Comparison of ENCODE assay signal across 8 cellular contexts in the genomic region with DNA sequence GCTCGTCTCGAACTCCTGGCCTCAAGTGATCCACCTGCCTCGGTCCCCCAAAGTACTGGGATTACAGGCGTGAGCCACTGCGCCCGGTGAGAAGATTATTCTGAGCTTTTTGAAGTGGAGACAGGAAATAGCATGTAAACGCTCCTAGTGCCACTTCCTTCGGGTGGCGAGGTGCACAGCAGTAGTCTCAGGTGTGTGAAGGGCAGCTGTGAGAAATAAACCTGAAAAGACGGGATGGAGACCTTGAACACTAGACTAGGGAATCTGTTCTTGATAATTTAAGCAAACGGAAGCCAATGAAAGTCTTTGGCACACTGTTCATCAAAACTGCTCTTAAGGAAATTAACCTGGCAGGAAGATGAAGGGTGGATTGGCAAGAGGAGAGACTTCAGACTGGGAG. TPM values are rescaled to one million over a fixed set of nuclear protein-coding genes. Genes with fewer than 3 reads are reported as not detected.
A peak's percentile ranks its signal among the peaks of the same experiment; 100 is the strongest.
DNase-seq lines count a peak whose midpoint lies in the region; ATAC-seq and TF ChIP-seq lines count a peak whose summit lies in the region.

No MANE protein-coding gene starts in this region.

- peak overlapping the region; percentile 41; the same call in 1 of the 2 replicates for H3K27ac ChIP-seq in MM.1S (ENCODE audit: low read length)
- peak overlapping the region; percentile 56 for H3K27ac ChIP-seq in naive thymus-derived CD4-positive, alpha-beta T cell (ENCODE audit: low read depth, low read length)

- no peaks in the 10 kb centered on the region for H3K79me2 ChIP-seq in MM.1S (ENCODE audit: low read length)

- H3K27me3 Mint-ChIP-seq in Caco-2 (ENCODE audit: insufficient read depth, unreplicated experiment) = peaks cover 13% of the 10 kb centered on the region
- peaks cover 16 to 61% (median 33%) of the 10 kb centered on the region in 5 donors for H3K27me3 Mint-ChIP-seq in naive thymus-derived CD4-positive, alpha-beta T cell

- DNase-seq in Caco-2 = no peak
- DNase-seq in MM.1S = peak; percentile 53
- DNase-seq in cardiac fibroblast (ENCODE audit: low read depth in 2 of 2) = no peak
- DNase-seq in naive thymus-derived CD4-positive, alpha-beta T cell = peak in 1 of 9 donors; percentile 11
- DNase-seq in NOMO-1 treated with dmso at 0.1 percent for 144 hours (lab: John Stamatoyannopoulos, UW; ENCODE audit: unreplicated experiment) = no peak
- DNase-seq in activated CD4-positive, CD25-positive, alpha-beta regulatory T cell treated with anti-CD3 and anti-CD28 coated beads, Interleukin-2, amount 50 U/mL, for 72 hours = no peak

- no peaks in the 10 kb centered on the region for H3K9me3 ChIP-seq in Caco-2
- no peaks in the 10 kb centered on the region for H3K9me3 ChIP-seq in MM.1S (replicated peaks; ENCODE audit: insufficient read depth, low read length)
- no peaks in the 10 kb centered on the region for H3K9me3 ChIP-seq in naive thymus-derived CD4-positive, alpha-beta T cell (ENCODE audit: control insufficient read depth in 2 of 3, low read length in 3 of 3)

- no peaks in the 10 kb centered on the region for H3K9me2 ChIP-seq in MM.1S (replicated peaks; ENCODE audit: insufficient read depth, low read length)

- peak overlapping the region; percentile 67 for H3K4me3 Mint-ChIP-seq in Caco-2 (ENCODE audit: unreplicated experiment)
- peak overlapping the region; percentile 87 to 100 (median 95) for H3K4me3 Mint-ChIP-seq in naive thymus-derived CD4-positive, alpha-beta T cell

- peak; percentile 58 for ATAC-seq in naive thymus-derived CD4-positive, alpha-beta T cell
- ATAC-seq in GM18868 (IDR thresholded peaks at IDR 0.05; ENCODE audit: unreplicated experiment) = no peak
- ATAC-seq in GM18867 (IDR thresholded peaks at IDR 0.05; ENCODE audit: unreplicated experiment) = no peak

- peak overlapping the region; percentile 97 for H3K4me2 ChIP-seq in MM.1S (ENCODE audit: low read depth, low read length)

- BruUV-seq in Caco-2 (replicated peaks; lab: Mats Ljungman, UMichigan) = no TSS peak

- H4K20me1 ChIP-seq in MM.1S (ENCODE audit: insufficient read depth, low read length) = no peaks in the 10 kb centered on the region

- H3K9me3 Mint-ChIP-seq in Caco-2 (ENCODE audit: unreplicated experiment) = no peaks in the 10 kb centered on the region
- H3K9me3 Mint-ChIP-seq in naive thymus-derived CD4-positive, alpha-beta T cell = peaks cover 0 to 18% (median 4%) of the 10 kb centered on the region in 11 donors

- TF ChIP-seq CTCF in Caco-2 (IDR thresholded peaks at IDR 0.05; ENCODE audit: insufficient read depth in 1 of 2, low read depth in 1 of 2, low read length in 1 of 2, severe bottlenecking in 1 of 2, unreplicated experiment in 1 of 2) (no peak), MM.1S (IDR thresholded peaks at IDR 0.05; ENCODE audit: low read length) (no peak), cardiac fibroblast (IDR thresholded peaks at IDR 0.05; ENCODE audit: low read depth, low read length) (no peak)

- POLR2A ChIA-PET in Caco-2 (lab: Charles Lee) = no interaction called here
- POLR2A ChIA-PET in naive thymus-derived CD4-positive, alpha-beta T cell (lab: Charles Lee) = interaction anchor here (1.5 kb wide), 1 partner anchor 40 kb away, joined by 3 read pairs; no protein-coding TSS in a partner anchor

- CTCF ChIA-PET in Caco-2 (lab: Charles Lee) = interaction anchor here (0.7 to 1.0 kb wide), 2 partner anchors 24 to 410 kb away, joined by 3 read pairs; a partner anchor contains a TSS
- CTCF ChIA-PET in naive thymus-derived CD4-positive, alpha-beta T cell (lab: Charles Lee) = no interaction called here

- H2AFZ ChIP-seq in MM.1S (ENCODE audit: low read length) = peak overlapping the region; percentile 100

- H3K4me1 Mint-ChIP-seq in Caco-2 (ENCODE audit: low read depth, unreplicated experiment) = peaks cover 11% of the 10 kb centered on the region
- peaks cover 6 to 21% (median 19%) of the 10 kb centered on the region in 7 donors for H3K4me1 Mint-ChIP-seq in naive thymus-derived CD4-positive, alpha-beta T cell

- H3K27ac Mint-ChIP-seq in Caco-2 (ENCODE audit: unreplicated experiment) = no peak overlapping the region
- H3K27ac Mint-ChIP-seq in naive thymus-derived CD4-positive, alpha-beta T cell = peak overlapping the region; percentile 10 to 90 (median 80)

- H3K27me3 ChIP-seq in Caco-2 (replicated peaks; ENCODE audit: control insufficient read depth, insufficient read depth, low read length) (no peaks in the 10 kb centered on the region), MM.1S (replicated peaks; ENCODE audit: insufficient read depth, low read length) (0 out of 2 replicates have a peak, but pooled peaks cover 5% of the 10 kb centered on the region)
- peaks cover 0 to 4% of the 10 kb centered on the region in 2 donors for H3K27me3 ChIP-seq in naive thymus-derived CD4-positive, alpha-beta T cell (ENCODE audit: control insufficient read depth in 2 of 2, insufficient read depth in 2 of 2, low read length in 2 of 2)

- intact Hi-C loops in Caco-2 (cut with micrococcal nuclease; ENCODE audit: unreplicated experiment) = no loop called here
- intact Hi-C loops in naive thymus-derived CD4-positive, alpha-beta T cell (cut with micrococcal nuclease) = loop anchor here (1.0 to 5.0 kb wide), 5 partner anchors 24 to 826 kb away; a partner anchor contains a TSS

- no peaks in the 10 kb centered on the region for H3K36me3 Mint-ChIP-seq in Caco-2 (ENCODE audit: insufficient read depth, unreplicated experiment)
- H3K36me3 Mint-ChIP-seq in naive thymus-derived CD4-positive, alpha-beta T cell = peaks cover 0 to 3% (median 0%) of the 10 kb centered on the region in 5 donors

- H3K36me3 ChIP-seq in Caco-2 (ENCODE audit: control insufficient read depth, insufficient read depth, low read length) = no peaks in the 10 kb centered on the region
- H3K36me3 ChIP-seq in MM.1S (replicated peaks; ENCODE audit: insufficient read depth, low read length) = no peaks in the 10 kb centered on the region
- no peaks in the 10 kb centered on the region for H3K36me3 ChIP-seq in naive thymus-derived CD4-positive, alpha-beta T cell (ENCODE audit: control insufficient read depth in 2 of 3, insufficient read depth in 3 of 3, low read length in 3 of 3)

- H3K4me1 ChIP-seq in Caco-2 (peaks cover 7% of the 10 kb centered on the region; the same call in 1 of the 2 replicates), MM.1S (ENCODE audit: low read length) (no peaks in the 10 kb centered on the region)
- peaks cover 0 to 10% of the 10 kb centered on the region in 2 donors for H3K4me1 ChIP-seq in naive thymus-derived CD4-positive, alpha-beta T cell (ENCODE audit: control insufficient read depth in 2 of 2, insufficient read depth in 2 of 2, low read length in 2 of 2)

- H3F3A ChIP-seq in MM.1S (ENCODE audit: insufficient read depth, low read length) = peaks cover 5% of the 10 kb centered on the region

- peak overlapping the region; percentile 41; the same call in 1 of the 2 replicates for H3K9ac ChIP-seq in MM.1S (ENCODE audit: low read length)

- H3K4me3 ChIP-seq in Caco-2 (ENCODE audit: low read depth, low read length) (peak overlapping the region; percentile 69), MM.1S (ENCODE audit: low read length) (peak overlapping the region; percentile 79), cardiac fibroblast (replicated peaks in 1 of 2; ENCODE audit: low read depth in 2 of 2, low read length in 2 of 2) (peak overlapping the region; percentile 69 to 78)
- H3K4me3 ChIP-seq in naive thymus-derived CD4-positive, alpha-beta T cell (ENCODE audit: low read length) = peak overlapping the region; percentile 93

RNA-seq across cellular contexts. Expression of a gene that starts 0.4 kb away (rescaled TPM):
- 0.28 and 1.5 TPM in 2 replicates for total RNA-seq in Caco-2 (2022)
- total RNA-seq in naive thymus-derived CD4-positive, alpha-beta T cell = 1 to 10 TPM in 4 of 5 experiments, under 1 TPM in 1; 0.02 to 2.8 (median 2.0) TPM
- under 1 TPM in 1 of 2 donors, not detected in 1; 0.33 TPM for polyA plus RNA-seq in naive thymus-derived CD4-positive, alpha-beta T cell

RNA-seq across cellular contexts. Expression of a gene that starts 39.6 kb away (rescaled TPM):
- 0.37 and 1.0 TPM in 2 replicates for total RNA-seq in Caco-2 (2022)
- not detected for total RNA-seq in naive thymus-derived CD4-positive, alpha-beta T cell
- not detected for polyA plus RNA-seq in naive thymus-derived CD4-positive, alpha-beta T cell

RNA-seq across cellular contexts. Expression of a gene that starts 40.8 kb away (rescaled TPM):
- total RNA-seq in Caco-2 (2022) = 33.8 and 35.3 TPM in 2 replicates
- 10 to 100 TPM; 34.1 to 43.0 (median 41.0) TPM for total RNA-seq in naive thymus-derived CD4-positive, alpha-beta T cell
- 10 to 100 TPM; 11.7 to 22.2 TPM for polyA plus RNA-seq in naive thymus-derived CD4-positive, alpha-beta T cell
